In the genomic region with DNA sequence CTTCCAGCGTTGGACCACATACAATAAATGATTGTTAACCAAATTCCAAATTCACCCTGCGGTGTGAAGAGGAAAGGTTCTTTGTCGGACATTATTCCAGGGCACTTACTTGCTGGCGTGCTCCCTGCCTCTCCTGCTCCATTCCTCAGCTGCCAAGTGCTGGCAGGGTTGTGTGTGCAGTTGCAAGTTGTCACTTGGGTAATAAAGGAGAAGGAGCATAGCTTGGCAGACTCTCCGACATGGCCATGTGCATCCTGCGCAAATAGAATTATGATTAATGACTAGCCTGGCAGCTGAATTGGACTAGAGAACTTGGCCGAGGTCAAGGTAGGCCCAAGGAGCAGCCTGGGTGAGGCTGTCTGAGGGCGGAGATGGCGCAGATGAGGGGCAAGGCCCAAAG, we compare ENCODE assay signal across 17 cellular contexts.
"Had no signal": no experiment of that assay in that cellular context is flagged by ENCODE, and none has a peak within 500 bp of the region (broad histone marks: within the 10 kb centered on the region; RNA-seq: fewer than 3 reads in every experiment).

No MANE protein-coding gene starts in this region.

- H3K4me1 Mint-ChIP-seq: activated CD4-positive, alpha-beta T cell treated with anti-CD3 and anti-CD28 coated beads, Interleukin-2, amount 10 ng/mL, durations not matched to agents 24 days and 14 days had no signal

- DNase-seq: activated CD4-positive, alpha-beta T cell treated with anti-CD3 and anti-CD28 coated beads, Interleukin-2, amount 10 ng/mL, durations not matched to agents 24 days and 14 days; activated CD4-positive, CD25-positive, alpha-beta regulatory T cell; activated CD8-positive, alpha-beta memory T cell treated with anti-CD3 and anti-CD28 coated beads, Interleukin-2, amount 50 U/mL, for 4 hours; activated CD8-positive, alpha-beta T cell treated with anti-CD3 and anti-CD28 coated beads, Interleukin-2, amount 10 ng/mL, durations not matched to agents 7 days and 5 days; activated gamma-delta T cell treated with Interleukin-2 at 50 U/mL for 16 hours; amniotic stem cell; kidney glomerular epithelial cell; stimulated activated CD4-positive, alpha-beta T cell treated with anti-CD3 and anti-CD28 coated beads, Interleukin-2, amount 100 ng/mL, for 24 hours; SW 1271; uterus had no signal

- H3K36me3 Mint-ChIP-seq: activated naive CD8-positive, alpha-beta T cell; natural killer cell treated with Interleukin-12 subunit alpha and Interleukin-12 subunit beta and Interleukin-15 and Interleukin-18, amount 100 ng/mL, for 72 hours had no signal

- ATAC-seq: activated CD8-positive, alpha-beta T cell treated with anti-CD3 and anti-CD28 coated beads, Interleukin-2, amount 10 ng/mL, durations not matched to agents 7 days and 5 days; esophagus mucosa; natural killer cell treated with Interleukin-12 subunit alpha and Interleukin-12 subunit beta and Interleukin-15 and Interleukin-18, amount 100 ng/mL, for 72 hours had no signal

- H3K4me3 Mint-ChIP-seq: activated CD4-positive, alpha-beta T cell treated with anti-CD3 and anti-CD28 coated beads, Interleukin-2, amount 10 ng/mL, durations not matched to agents 24 days and 14 days; activated CD8-positive, alpha-beta T cell treated with anti-CD3 and anti-CD28 coated beads, Interleukin-2, amount 10 ng/mL, durations not matched to agents 7 days and 5 days; activated naive CD8-positive, alpha-beta T cell; natural killer cell treated with Interleukin-12 subunit alpha and Interleukin-12 subunit beta and Interleukin-15 and Interleukin-18, amount 100 ng/mL, for 72 hours; T-helper 2 cell treated with Interferon-gamma antibody and Interleukin-4, amounts not matched to agents 5 μg/mL and 100 μg/mL, for 36 hours had no signal

- H3K4me3 ChIP-seq: uterus had no signal

- H3K36me3 ChIP-seq: uterus had no signal

- H3K27me3 ChIP-seq: uterus had no signal

- H3K4me1 ChIP-seq: uterus had no signal

- H3K27me3 Mint-ChIP-seq: progenitor cell of endocrine pancreas had no signal

- H3K9me3 Mint-ChIP-seq: natural killer cell treated with Interleukin-12 subunit alpha and Interleukin-12 subunit beta and Interleukin-15 and Interleukin-18, amount 100 ng/mL, for 72 hours; T-helper 2 cell treated with Interferon-gamma antibody and Interleukin-4, amounts not matched to agents 5 μg/mL and 100 μg/mL, for 36 hours had no signal

- FAIRE-seq: bronchial epithelial cell, endometrium had no signal

- H3K27ac ChIP-seq: uterus had no signal

- H3K9me3 ChIP-seq: uterus had no signal

- H3K27ac Mint-ChIP-seq: activated CD4-positive, alpha-beta T cell treated with anti-CD3 and anti-CD28 coated beads, Interleukin-2, amount 10 ng/mL, durations not matched to agents 24 days and 14 days; activated CD8-positive, alpha-beta T cell treated with anti-CD3 and anti-CD28 coated beads, Interleukin-2, amount 10 ng/mL, durations not matched to agents 7 days and 5 days; activated naive CD8-positive, alpha-beta T cell; natural killer cell treated with Interleukin-12 subunit alpha and Interleukin-12 subunit beta and Interleukin-15 and Interleukin-18, amount 100 ng/mL, for 72 hours; progenitor cell of endocrine pancreas; T-helper 2 cell treated with Interferon-gamma antibody and Interleukin-4, amounts not matched to agents 5 μg/mL and 100 μg/mL, for 36 hours had no signal
